In genomic region chr5:144189800-144190429, GRCh38 we compare ENCODE assay signal across 1 cellular context.
A peak's percentile ranks its signal among the peaks of the same experiment; 100 is the strongest.
TF ChIP-seq lines count a peak whose summit lies in the region.

No MANE protein-coding gene starts in this region.

TF ChIP-seq in IMR-90, 13 proteins besides CTCF, POLR2A, EP300 and RAD21:
- no peak for TF ChIP-seq USF2 (IDR thresholded peaks at IDR 0.05; ENCODE audit: low read depth, low read length)
- TF ChIP-seq SMC3 (IDR thresholded peaks at IDR 0.05; ENCODE audit: low read depth, low read length) = no peak
- TF ChIP-seq RCOR1 (IDR thresholded peaks at IDR 0.05; ENCODE audit: insufficient replicate concordance, low read length) = no peak
- TF ChIP-seq BHLHE40 (IDR thresholded peaks at IDR 0.05; ENCODE audit: low read depth, low read length) = peak; percentile 64
- TF ChIP-seq CHD1 (IDR thresholded peaks at IDR 0.05; ENCODE audit: low read depth, low read length) = 0 out of 2 replicates have a peak, but pooled peaks have one; percentile 29
- peak; percentile 81 for TF ChIP-seq CEBPB (IDR thresholded peaks at IDR 0.05; ENCODE audit: low read depth, low read length)
- no peak for TF ChIP-seq MAFK (IDR thresholded peaks at IDR 0.05; ENCODE audit: low read depth, low read length)
- TF ChIP-seq ELK1 (IDR thresholded peaks at IDR 0.05; ENCODE audit: borderline replicate concordance, low read depth, low read length) = no peak
- TF ChIP-seq NFE2L2 (IDR thresholded peaks at IDR 0.05; ENCODE audit: low read depth, low read length) = no peak
- TF ChIP-seq RFX5 (IDR thresholded peaks at IDR 0.05; ENCODE audit: low read depth, low read length) = no peak
- no peak for TF ChIP-seq MXI1 (IDR thresholded peaks at IDR 0.05; ENCODE audit: borderline replicate concordance, low read depth, low read length)
- peak; percentile 94 for TF ChIP-seq FOS (IDR thresholded peaks at IDR 0.05; ENCODE audit: low read depth, low read length)
- TF ChIP-seq MAZ (IDR thresholded peaks at IDR 0.05; ENCODE audit: borderline replicate concordance, low read depth, low read length) = no peak
